ENCODE assay signal across 12 cellular contexts in the genomic region with DNA sequence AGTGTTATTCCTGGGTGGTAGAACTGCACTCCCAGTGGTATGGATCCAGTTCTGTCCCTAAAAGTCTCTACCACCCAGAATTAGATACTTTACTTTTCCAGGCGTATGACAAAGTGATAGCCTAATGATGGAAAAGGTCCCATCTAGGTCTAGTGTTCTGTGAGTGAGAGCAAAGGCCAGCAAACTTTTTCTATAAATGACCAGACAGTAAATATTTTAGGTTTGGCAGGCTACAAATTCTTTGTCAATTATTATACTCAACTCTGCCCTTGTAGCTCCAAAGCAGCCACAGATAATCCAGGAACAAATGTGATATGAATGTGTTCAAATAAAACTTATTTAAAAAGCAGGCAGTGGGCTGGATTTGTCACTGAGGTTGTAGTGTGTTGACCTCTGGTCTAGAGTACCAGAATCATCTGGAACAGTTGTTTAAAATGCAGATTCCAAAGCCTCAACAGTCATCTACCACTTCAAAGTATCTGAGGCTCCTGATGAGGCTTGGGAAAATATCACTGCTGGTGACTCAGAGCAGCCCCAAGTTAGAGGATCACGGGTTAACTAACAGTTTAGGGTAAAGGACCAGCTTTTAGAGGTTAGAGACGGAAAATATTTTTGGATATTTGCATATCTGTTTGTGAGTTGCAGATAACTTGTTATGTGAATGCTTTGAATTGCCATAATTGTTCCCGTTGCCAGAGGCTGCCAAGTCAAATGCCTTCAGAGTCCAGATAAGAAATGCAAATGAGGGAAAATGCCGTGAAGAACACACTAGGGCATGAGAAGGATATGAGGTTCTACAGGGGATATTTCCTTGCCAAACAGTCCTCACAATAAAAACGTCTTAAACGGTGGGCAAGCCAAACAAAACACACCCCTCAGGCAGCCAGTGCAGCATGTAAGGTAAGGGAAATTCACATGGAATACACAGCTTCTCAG. TPM values are rescaled to one million over a fixed set of nuclear protein-coding genes. Genes with fewer than 3 reads are reported as not detected.
DNase-seq lines count a peak whose midpoint lies in the region; ATAC-seq and TF ChIP-seq lines count a peak whose summit lies in the region.
"Had no signal": no experiment of that assay in that cellular context is flagged by ENCODE, and none has a peak within 500 bp of the region (broad histone marks: within the 10 kb centered on the region; RNA-seq: fewer than 3 reads in every experiment).

No MANE protein-coding gene starts in this region.

- H3K4me1 ChIP-seq in GM23248 (ENCODE audit: insufficient read depth) (peaks cover 11% of the 10 kb centered on the region), left ventricle myocardium inferior (peaks cover 84% of the 10 kb centered on the region), skeletal muscle tissue (ENCODE audit: control insufficient read depth in 3 of 3, insufficient read depth in 3 of 3, low read length in 3 of 3) (peaks cover 51 to 63% (median 54%) of the 10 kb centered on the region in 3 donors), BE2C (no peaks in the 10 kb centered on the region)

- no peak overlapping the region for H3K4me2 ChIP-seq in GM23248 (ENCODE audit: unreplicated experiment)

- DNase-seq in GM23248 (peak; percentile 69), left ventricle myocardium inferior (no peak), NCI-H748 treated with DMSO at 0.1 percent for 48 hours (lab: John Stamatoyannopoulos, UW) (no peak), BE2C (no peak), NCI-H748 (lab: John Stamatoyannopoulos, UW; ENCODE audit: unreplicated experiment) (no peak)
- DNase-seq in activated naive CD8-positive, alpha-beta T cell treated with anti-CD3 and anti-CD28 coated beads, Interleukin-2, amount 50 U/mL, for 24 hours: no peak
- DNase-seq: effector CD4-positive, alpha-beta T cell; NCI-H187; nephron progenitor cell had no signal

- peak; percentile 95 for ATAC-seq in activated naive CD8-positive, alpha-beta T cell treated with anti-CD3 and anti-CD28 coated beads, Interleukin-2, amount 50 U/mL, for 24 hours
- no peak for ATAC-seq in GM18873 (IDR thresholded peaks at IDR 0.05; ENCODE audit: low FRiP score, unreplicated experiment)

- H3F3A ChIP-seq in GM23248 (ENCODE audit: insufficient read depth): no peaks in the 10 kb centered on the region

- no peaks in the 10 kb centered on the region for H3K79me2 ChIP-seq in GM23248 (ENCODE audit: insufficient read depth)

- peaks cover 9% of the 10 kb centered on the region for H3K4me1 Mint-ChIP-seq in activated naive CD8-positive, alpha-beta T cell treated with anti-CD3 and anti-CD28 coated beads, Interleukin-2, amount 50 U/mL, for 24 hours

- 17 to 26% methylated on average over 7 of the region's 7 CpGs for WGBS in GM23248 (ENCODE audit: low coverage in 1 of 2, low lambda C conversion rate in 2 of 2, missing lambda C conversion rate in 2 of 2), 2 experiments

- no peaks in the 10 kb centered on the region for H3K9me3 Mint-ChIP-seq in activated naive CD8-positive, alpha-beta T cell treated with anti-CD3 and anti-CD28 coated beads, Interleukin-2, amount 50 U/mL, for 24 hours
- H3K9me3 Mint-ChIP-seq: nephron progenitor cell had no signal

- H3K27ac ChIP-seq in GM23248: no peak overlapping the region
- H3K27ac ChIP-seq in left ventricle myocardium inferior (replicated peaks): peak overlapping the region; percentile 82
- H3K27ac ChIP-seq in skeletal muscle tissue (ENCODE audit: low read depth, low read length): peak overlapping the region; percentile 80
- H3K27ac ChIP-seq: VCaP had no signal

- no peaks in the 10 kb centered on the region for H4K20me1 ChIP-seq in GM23248 (ENCODE audit: insufficient read depth)

- H3K9me3 ChIP-seq in GM23248 (ENCODE audit: low read depth) (no peaks in the 10 kb centered on the region), left ventricle myocardium inferior (replicated peaks) (no peaks in the 10 kb centered on the region), skeletal muscle tissue (ENCODE audit: control insufficient read depth in 3 of 3, low read length in 3 of 3) (no peaks in the 10 kb centered on the region), BE2C (no peaks in the 10 kb centered on the region)

- H3K4me3 Mint-ChIP-seq in activated naive CD8-positive, alpha-beta T cell treated with anti-CD3 and anti-CD28 coated beads, Interleukin-2, amount 50 U/mL, for 24 hours: no peak overlapping the region
- H3K4me3 Mint-ChIP-seq: nephron progenitor cell had no signal

- H3K9ac ChIP-seq in GM23248: no peak overlapping the region
- H3K9ac ChIP-seq in skeletal muscle tissue (ENCODE audit: low read depth in 1 of 3, low read length in 3 of 3): no peak overlapping the region

- no peak for TF ChIP-seq CTCF in left ventricle myocardium inferior (IDR thresholded peaks at IDR 0.05; ENCODE audit: borderline replicate concordance)
- no peak for TF ChIP-seq CTCF in BE2C (IDR thresholded peaks at IDR 0.05; ENCODE audit: low read depth, low read length)

- peaks cover 43% of the 10 kb centered on the region for H3K27me3 Mint-ChIP-seq in activated naive CD8-positive, alpha-beta T cell treated with anti-CD3 and anti-CD28 coated beads, Interleukin-2, amount 50 U/mL, for 24 hours

- H2AFZ ChIP-seq in GM23248: no peak overlapping the region

- no peak overlapping the region for H3K27ac Mint-ChIP-seq in activated naive CD8-positive, alpha-beta T cell treated with anti-CD3 and anti-CD28 coated beads, Interleukin-2, amount 50 U/mL, for 24 hours
- H3K27ac Mint-ChIP-seq: nephron progenitor cell had no signal

- no peaks in the 10 kb centered on the region for H3K36me3 Mint-ChIP-seq in activated naive CD8-positive, alpha-beta T cell treated with anti-CD3 and anti-CD28 coated beads, Interleukin-2, amount 50 U/mL, for 24 hours (ENCODE audit: low read depth)

- intact Hi-C loops in left ventricle myocardium inferior (cut with micrococcal nuclease): no loop called here

- peaks cover 27% of the 10 kb centered on the region for H3K27me3 ChIP-seq in GM23248 (replicated peaks; ENCODE audit: insufficient read depth)
- no peaks in the 10 kb centered on the region for H3K27me3 ChIP-seq in left ventricle myocardium inferior (ENCODE audit: low read depth)
- H3K27me3 ChIP-seq in skeletal muscle tissue (ENCODE audit: control insufficient read depth in 3 of 3, insufficient read depth in 3 of 3, low read length in 3 of 3): no peaks in the 10 kb centered on the region
- H3K27me3 ChIP-seq in BE2C: no peaks in the 10 kb centered on the region; the same call in none of the 2 replicates

- H3K36me3 ChIP-seq in GM23248 (ENCODE audit: low read depth) (no peaks in the 10 kb centered on the region), left ventricle myocardium inferior (peaks cover 11% of the 10 kb centered on the region), skeletal muscle tissue (ENCODE audit: control insufficient read depth in 3 of 3, insufficient read depth in 3 of 3, low read length in 3 of 3) (peaks cover 41 to 60% (median 50%) of the 10 kb centered on the region in 3 donors), BE2C (no peaks in the 10 kb centered on the region)

- in situ Hi-C loops in GM23248 (cut with MboI): no loop called here

- H3K9me2 ChIP-seq in GM23248 (ENCODE audit: insufficient read depth): no peaks in the 10 kb centered on the region

- H3K4me3 ChIP-seq in GM23248 (no peak overlapping the region), left ventricle myocardium inferior (peak overlapping the region; percentile 28), skeletal muscle tissue (ENCODE audit: low read length in 3 of 3) (no peak overlapping the region), BE2C (ENCODE audit: low read depth, low read length) (no peak overlapping the region)

RNA-seq across cellular contexts. Expression of gene NRAP, which starts 19.4 kb away (rescaled TPM):
- not detected in 2 replicates for total RNA-seq in GM23248 (2014; rRNA removed; shearing (Covaris generic))
- polyA plus RNA-seq in GM23248 (2016; fragmentation: Nextera tagmentation; extraction: Ambion mirVana): not detected in 2 replicates
- 1,025 TPM for total RNA-seq in left ventricle myocardium inferior
- total RNA-seq in skeletal muscle tissue: 27.1 TPM
- polyA plus RNA-seq in BE2C (2012; ENCODE audit: insufficient read depth, insufficient read length, low read depth): not detected

RNA-seq across cellular contexts. Expression of gene CASP7, which starts 35.3 kb away (rescaled TPM):
- total RNA-seq in GM23248 (2014; rRNA removed; shearing (Covaris generic)): 22.7 and 22.9 TPM in 2 replicates
- polyA plus RNA-seq in GM23248 (2016; fragmentation: Nextera tagmentation; extraction: Ambion mirVana): 16.8 and 18.7 TPM in 2 replicates
- total RNA-seq in left ventricle myocardium inferior (9.9 TPM), skeletal muscle tissue (13.6 TPM)
- polyA plus RNA-seq in BE2C (2012; ENCODE audit: insufficient read depth, insufficient read length, low read depth): 4.8 TPM

Comparison
In these comparisons a context has a peak if more than half of its experiments do, and no peak if none do; other contexts are left out.
1. RNA of gene NRAP, which starts 19.4 kb away (total RNA-seq): 1,025 TPM in left ventricle myocardium inferior (single experiment); 27.1 TPM in skeletal muscle tissue (single experiment) and not detected in GM23248; every median in the first group is over 10 times any median in the second.